20 cellular contexts compared by ENCODE assay signal in genomic region chr16:20429499-20429898, GRCh38. TPM values are rescaled to one million over a fixed set of nuclear protein-coding genes. Genes with fewer than 3 reads are reported as not detected.
"Had no signal": no experiment of that assay in that cellular context is flagged by ENCODE, and none has a peak within 500 bp of the region (broad histone marks: within the 10 kb centered on the region; RNA-seq: fewer than 3 reads in every experiment).

No MANE protein-coding gene starts in this region.

RNA-seq across cellular contexts. Expression of gene ACSM5, which starts 20.2 kb away (rescaled TPM):
- total RNA-seq: activated naive CD4-positive, alpha-beta T cell treated with anti-CD3 and anti-CD28 coated beads for 36 hours; activated naive CD4-positive, alpha-beta T cell treated with anti-CD3 and anti-CD28 coated beads, Interleukin-2, amount 50 U/mL, for 72 hours; activated naive CD8-positive, alpha-beta T cell treated with anti-CD3 and anti-CD28 coated beads for 36 hours; activated naive CD8-positive, alpha-beta T cell treated with anti-CD3 and anti-CD28 coated beads, Interleukin-2, amount 10 ng/mL, durations not matched to agents 7 days and 5 days; activated T-cell treated with anti-CD3 and anti-CD28 coated beads, Interleukin-2, amount 50 U/mL, for 4 hours; activated T-cell treated with anti-CD3 and anti-CD28 coated beads, Interleukin-2, amount 50 U/mL, for 72 hours; activated T-helper 1 cell treated with anti-CD3 and anti-CD28 coated beads, Interleukin-12 subunit alpha, Interleukin-12 subunit beta, Interleukin-2, Interleukin-4 antibody, amounts not matched to agents 30 ng/mL and 10 ng/mL and 1 ng/mL, durations not matched to agents 14 hours and 24 hours and 36 hours; activated T-helper 17 cell treated with anti-CD3 and anti-CD28 coated beads, Interleukin-2, amount 50 U/mL, for 72 hours; activated T-helper 2 cell treated with anti-CD3 and anti-CD28 coated beads, Interferon-gamma antibody, Interleukin-2, Interleukin-4, amounts not matched to agents 10 μg/mL and 5 μg/mL and 100 μg/mL, durations not matched to agents 14 hours and 24 hours and 36 hours; ascending aorta; astrocyte; bronchial epithelial cell; cardiac muscle cell had no signal

RNA-seq across cellular contexts. Expression of gene ACSM2A, which starts 21.8 kb away (rescaled TPM):
- total RNA-seq: activated naive CD4-positive, alpha-beta T cell treated with anti-CD3 and anti-CD28 coated beads for 36 hours; activated naive CD4-positive, alpha-beta T cell treated with anti-CD3 and anti-CD28 coated beads, Interleukin-2, amount 50 U/mL, for 72 hours; activated naive CD8-positive, alpha-beta T cell treated with anti-CD3 and anti-CD28 coated beads for 36 hours; activated naive CD8-positive, alpha-beta T cell treated with anti-CD3 and anti-CD28 coated beads, Interleukin-2, amount 10 ng/mL, durations not matched to agents 7 days and 5 days; activated T-helper 1 cell treated with anti-CD3 and anti-CD28 coated beads, Interleukin-12 subunit alpha, Interleukin-12 subunit beta, Interleukin-2, Interleukin-4 antibody, amounts not matched to agents 30 ng/mL and 10 ng/mL and 1 ng/mL, durations not matched to agents 14 hours and 24 hours and 36 hours; activated T-helper 17 cell treated with anti-CD3 and anti-CD28 coated beads, Interleukin-2, amount 50 U/mL, for 72 hours; aorta; ascending aorta; body of pancreas; breast epithelium; bronchial epithelial cell; cardiac muscle cell; cardiac septum; cerebellum; chondrocyte had no signal
- polyA plus RNA-seq: aorta, cardiac muscle cell had no signal

RNA-seq across cellular contexts. Expression of gene PDILT, which starts 25.0 kb away (rescaled TPM):
- total RNA-seq: activated naive CD4-positive, alpha-beta T cell treated with anti-CD3 and anti-CD28 coated beads for 36 hours; activated naive CD4-positive, alpha-beta T cell treated with anti-CD3 and anti-CD28 coated beads, Interleukin-2, amount 50 U/mL, for 72 hours; activated naive CD8-positive, alpha-beta T cell treated with anti-CD3 and anti-CD28 coated beads for 36 hours; activated naive CD8-positive, alpha-beta T cell treated with anti-CD3 and anti-CD28 coated beads, Interleukin-2, amount 10 ng/mL, durations not matched to agents 7 days and 5 days; activated T-cell treated with anti-CD3 and anti-CD28 coated beads, Interleukin-2, amount 50 U/mL, for 4 hours; activated T-cell treated with anti-CD3 and anti-CD28 coated beads, Interleukin-2, amount 50 U/mL, for 72 hours; activated T-helper 1 cell treated with anti-CD3 and anti-CD28 coated beads, Interleukin-12 subunit alpha, Interleukin-12 subunit beta, Interleukin-2, Interleukin-4 antibody, amounts not matched to agents 30 ng/mL and 10 ng/mL and 1 ng/mL, durations not matched to agents 14 hours and 24 hours and 36 hours; activated T-helper 17 cell treated with anti-CD3 and anti-CD28 coated beads, Interleukin-2, amount 50 U/mL, for 72 hours; adrenal gland; aorta; ascending aorta; astrocyte; body of pancreas; breast epithelium; bronchial epithelial cell; cardiac muscle cell; cardiac septum; cerebellum; chondrocyte had no signal
- polyA plus RNA-seq: adrenal gland, aorta, cardiac muscle cell had no signal
